17 cellular contexts compared by ENCODE assay signal in genomic region chr11:47667135-47667534, GRCh38. TPM values are rescaled to one million over a fixed set of nuclear protein-coding genes. Genes with fewer than 3 reads are reported as not detected.
DNase-seq lines count a peak whose midpoint lies in the region; ATAC-seq and TF ChIP-seq lines count a peak whose summit lies in the region.
"Had no signal": no experiment of that assay in that cellular context is flagged by ENCODE, and none has a peak within 500 bp of the region (broad histone marks: within the 10 kb centered on the region; RNA-seq: fewer than 3 reads in every experiment).

No MANE protein-coding gene starts in this region.

- TF ChIP-seq EP300 in ovary (IDR thresholded peaks at IDR 0.05): no peak

- WGBS in ovary, 3 donors: 6 to 27% (median 11%) methylated on average over 4 of the region's 4 CpGs

- peaks cover 3% of the 10 kb centered on the region for H3K4me1 ChIP-seq in ovary (ENCODE audit: insufficient read depth)

- CTCF ChIA-PET in activated naive CD4-positive, alpha-beta T cell treated with anti-CD3 and anti-CD28 coated beads, Interleukin-2, amount 10 ng/mL, durations not matched to agents 7 days and 5 days (lab: Charles Lee): no interaction called here

- H3K27me3 Mint-ChIP-seq in chondrocyte (ENCODE audit: low read depth): no peaks in the 10 kb centered on the region
- H3K27me3 Mint-ChIP-seq in activated naive CD4-positive, alpha-beta T cell treated with anti-CD3 and anti-CD28 coated beads, Interleukin-2, amount 10 ng/mL, durations not matched to agents 7 days and 5 days: no peaks in the 10 kb centered on the region

- DNase-seq in DMS 273 (lab: John Stamatoyannopoulos, UW; ENCODE audit: unreplicated experiment) (peak; percentile 65), DMS 273 treated with DMSO at 0.1 percent for 48 hours (lab: John Stamatoyannopoulos, UW) (no peak), LHCN-M2 (ENCODE audit: low read depth) (peak; percentile 83), chondrocyte (ENCODE audit: low spot score) (peak; percentile 22), ovary (peak; percentile 30 to 71 (median 61)), Right ventricle myocardium inferior (ENCODE audit: missing footprints) (no peak)
- no peak for DNase-seq in activated naive CD4-positive, alpha-beta T cell treated with anti-CD3 and anti-CD28 coated beads, Interleukin-2, amount 10 ng/mL, durations not matched to agents 7 days and 5 days
- DNase-seq: EL, HCEC 1CT, Kasumi-1, NCI-H1417, NCI-H2029 treated with DMSO at 0.1 percent for 48 hours, NCI-H524 treated with DMSO at 0.1 percent for 48 hours, PC-3, SK-N-SH had no signal

- H3K27ac Mint-ChIP-seq in chondrocyte (ENCODE audit: unreplicated experiment): no peak overlapping the region
- no peak overlapping the region for H3K27ac Mint-ChIP-seq in activated naive CD4-positive, alpha-beta T cell treated with anti-CD3 and anti-CD28 coated beads, Interleukin-2, amount 10 ng/mL, durations not matched to agents 7 days and 5 days

- intact Hi-C loops in ovary (cut with DNase I): no loop called here
- intact Hi-C loops in Right ventricle myocardium inferior (cut with DNase I): no loop called here

- no peaks in the 10 kb centered on the region for H3K9me3 Mint-ChIP-seq in chondrocyte (ENCODE audit: low read depth)
- no peaks in the 10 kb centered on the region for H3K9me3 Mint-ChIP-seq in activated naive CD4-positive, alpha-beta T cell treated with anti-CD3 and anti-CD28 coated beads, Interleukin-2, amount 10 ng/mL, durations not matched to agents 7 days and 5 days

- H3K4me1 Mint-ChIP-seq in chondrocyte (ENCODE audit: low read depth): peaks cover 6% of the 10 kb centered on the region
- H3K4me1 Mint-ChIP-seq in activated naive CD4-positive, alpha-beta T cell treated with anti-CD3 and anti-CD28 coated beads, Interleukin-2, amount 10 ng/mL, durations not matched to agents 7 days and 5 days: peaks cover 12% of the 10 kb centered on the region

- H3K36me3 ChIP-seq in ovary: no peaks in the 10 kb centered on the region

- no peaks in the 10 kb centered on the region for H3K27me3 ChIP-seq in ovary

- no peak overlapping the region for H3K4me3 ChIP-seq in ovary

- H3K27ac ChIP-seq in ovary: no peak overlapping the region
- H3K27ac ChIP-seq: 22Rv1 had no signal

- no peaks in the 10 kb centered on the region for H3K36me3 Mint-ChIP-seq in chondrocyte (ENCODE audit: low read depth)
- H3K36me3 Mint-ChIP-seq in activated naive CD4-positive, alpha-beta T cell treated with anti-CD3 and anti-CD28 coated beads, Interleukin-2, amount 10 ng/mL, durations not matched to agents 7 days and 5 days: no peaks in the 10 kb centered on the region

- no peaks in the 10 kb centered on the region for H3K9me3 ChIP-seq in ovary
- H3K9me3 ChIP-seq: SK-N-SH had no signal

- TF ChIP-seq POLR2A in ovary (IDR thresholded peaks at IDR 0.05): no peak

- TF ChIP-seq CTCF in chondrocyte (IDR thresholded peaks at IDR 0.05) (no peak), ovary (IDR thresholded peaks at IDR 0.05) (no peak)

- ATAC-seq in GM19324 (IDR thresholded peaks at IDR 0.05; ENCODE audit: low FRiP score, unreplicated experiment) (no peak), Right ventricle myocardium inferior (no peak)
- ATAC-seq: PC-3 had no signal

- no peak overlapping the region for H3K4me3 Mint-ChIP-seq in chondrocyte (ENCODE audit: unreplicated experiment)
- no peak overlapping the region for H3K4me3 Mint-ChIP-seq in activated naive CD4-positive, alpha-beta T cell treated with anti-CD3 and anti-CD28 coated beads, Interleukin-2, amount 10 ng/mL, durations not matched to agents 7 days and 5 days

RNA-seq across cellular contexts. Expression of gene MTCH2, which starts 24.8 kb away (rescaled TPM):
- total RNA-seq in LHCN-M2 (2014; rRNA removed) (142 and 143 TPM in 2 replicates), chondrocyte (94.3 to 107 TPM (median 99.7 TPM) in 3 replicates), ovary (10 to 100 TPM; 13.0 to 44.1 (median 38.8) TPM), Right ventricle myocardium inferior (103 TPM)
- polyA plus RNA-seq in LHCN-M2 (2012): 200 TPM
- 10 to 100 TPM; 20.4 to 51.2 TPM for polyA plus RNA-seq in ovary

RNA-seq across cellular contexts. Expression of gene AGBL2, which starts 48.0 kb away (rescaled TPM):
- total RNA-seq in LHCN-M2 (2014; rRNA removed) (0.38 and 0.92 TPM in 2 replicates), chondrocyte (0.18 to 0.58 TPM (median 0.40 TPM) in 3 replicates), ovary (10 to 100 TPM in 1 of 7 donors, 1 to 10 TPM in 5, under 1 TPM in 1; 0.83 to 13.1 (median 2.8) TPM), Right ventricle myocardium inferior (0.14 TPM)
- polyA plus RNA-seq in LHCN-M2 (2012): 0.51 TPM
- polyA plus RNA-seq in ovary: 1 to 10 TPM; 2.0 to 4.5 TPM

Comparison
In these comparisons a context has a peak if more than half of its experiments do, and no peak if none do; other contexts are left out.
1. DNase-seq: peak in DMS 273 (single experiment), LHCN-M2 (single experiment), chondrocyte (single experiment) and ovary (5 of 5); none in DMS 273 treated with DMSO at 0.1 percent for 48 hours (single experiment), activated naive CD4-positive, alpha-beta T cell treated with anti-CD3 and anti-CD28 coated beads, Interleukin-2, amount 10 ng/mL, durations not matched to agents 7 days and 5 days (single experiment) and Right ventricle myocardium inferior (single experiment).